ENCODE assay signal across 1 cellular context in genomic region chr7:139886206-139886605, GRCh38.
TF ChIP-seq lines count a peak whose summit lies in the region.

No MANE protein-coding gene starts in this region.

TF ChIP-seq in GM12878, 131 proteins besides CTCF, POLR2A, EP300 and RAD21 (continued from another document):
- TF ChIP-seq GABPA (IDR thresholded peaks at IDR 0.05; ENCODE audit: low read depth) = no peak
TF ChIP-seq in GM12878: peak in this region for 4.
